In genomic region chr15:29819979-29820801, GRCh38 we compare ENCODE assay signal across 9 cellular contexts. TPM values are rescaled to one million over a fixed set of nuclear protein-coding genes. Genes with fewer than 3 reads are reported as not detected.
DNase-seq lines count a peak whose midpoint lies in the region; ATAC-seq and TF ChIP-seq lines count a peak whose summit lies in the region.
"Had no signal": no experiment of that assay in that cellular context is flagged by ENCODE, and none has a peak within 500 bp of the region (broad histone marks: within the 10 kb centered on the region; RNA-seq: fewer than 3 reads in every experiment).

No MANE protein-coding gene starts in this region.

- peak; percentile 28 for DNase-seq in DMS53 (lab: John Stamatoyannopoulos, UW)
- DNase-seq in DMS53 treated with DMSO at 0.1 percent for 48 hours (lab: John Stamatoyannopoulos, UW; ENCODE audit: unreplicated experiment), result no peak
- no peak for DNase-seq in type B pancreatic cell (ENCODE audit: extremely low spot score, unreplicated experiment)
- DNase-seq in NCI-H1048 (lab: John Stamatoyannopoulos, UW), result no peak
- no peak for DNase-seq in NCI-H2029 (lab: John Stamatoyannopoulos, UW)

- no peak for TF ChIP-seq CTCF in type B pancreatic cell (conservative IDR thresholded peaks at IDR 0.05)

- no peak for ATAC-seq in HG03280 (IDR thresholded peaks at IDR 0.05; ENCODE audit: unreplicated experiment)

- H3K9me3 ChIP-seq in endocrine pancreas (ENCODE audit: control insufficient read depth, low read length) (no peaks in the 10 kb centered on the region), mucosa of stomach (ENCODE audit: control insufficient read depth, low read length) (no peaks in the 10 kb centered on the region)

- H3K27ac Mint-ChIP-seq in type B pancreatic cell, result peak overlapping the region; percentile 98
- H3K27ac Mint-ChIP-seq: activated T-helper 2 cell treated with anti-CD3 and anti-CD28 coated beads, Interferon-gamma antibody, Interleukin-2, Interleukin-4, amounts not matched to agents 10 μg/mL and 5 μg/mL and 100 μg/mL, durations not matched to agents 14 hours and 24 hours and 36 hours had no signal

- H3K36me3 Mint-ChIP-seq in type B pancreatic cell, result peaks cover 15% of the 10 kb centered on the region

- H3K36me3 ChIP-seq in endocrine pancreas (ENCODE audit: control insufficient read depth, insufficient read depth, low read length) (no peaks in the 10 kb centered on the region), mucosa of stomach (ENCODE audit: control insufficient read depth, insufficient read depth, low read length) (no peaks in the 10 kb centered on the region)

- peak overlapping the region; percentile 93 for H3K4me3 Mint-ChIP-seq in type B pancreatic cell

- H3K9ac ChIP-seq in endocrine pancreas (ENCODE audit: control insufficient read depth, insufficient read depth, low read length), result peak overlapping the region; percentile 54
- peak overlapping the region; percentile 51 for H3K9ac ChIP-seq in mucosa of stomach (ENCODE audit: low read length)

- no peaks in the 10 kb centered on the region for H3K9me3 Mint-ChIP-seq in type B pancreatic cell

- H3K27me3 Mint-ChIP-seq in type B pancreatic cell, result peaks cover 6% of the 10 kb centered on the region

- peaks cover 34% of the 10 kb centered on the region for H3K4me1 Mint-ChIP-seq in type B pancreatic cell (ENCODE audit: unreplicated experiment)

- peak overlapping the region; percentile 100 for H3K4me3 ChIP-seq in endocrine pancreas (ENCODE audit: control insufficient read depth, insufficient read depth, low read length)
- peak overlapping the region; percentile 40 for H3K4me3 ChIP-seq in mucosa of stomach (ENCODE audit: low read length)

- H3K27me3 ChIP-seq in endocrine pancreas (ENCODE audit: control insufficient read depth, insufficient read depth, low read length) (no peaks in the 10 kb centered on the region), mucosa of stomach (ENCODE audit: control insufficient read depth, insufficient read depth, low read length) (no peaks in the 10 kb centered on the region)

- H3K4me1 ChIP-seq in endocrine pancreas (ENCODE audit: control insufficient read depth, insufficient read depth, low read length) (peaks cover 13% of the 10 kb centered on the region), mucosa of stomach (ENCODE audit: control insufficient read depth, insufficient read depth, low read length) (no peaks in the 10 kb centered on the region)

RNA-seq across cellular contexts. Expression of gene TJP1, which starts 2.1 kb away (rescaled TPM):
- 89.3 and 111 TPM in 2 replicates for total RNA-seq in type B pancreatic cell (ENCODE audit: low replicate concordance)
- total RNA-seq: activated T-helper 2 cell treated with anti-CD3 and anti-CD28 coated beads, Interferon-gamma antibody, Interleukin-2, Interleukin-4, amounts not matched to agents 10 μg/mL and 5 μg/mL and 100 μg/mL, durations not matched to agents 14 hours and 24 hours and 36 hours had no signal
